8 cellular contexts compared by ENCODE assay signal in genomic region chr11:65479184-65480145, GRCh38. TPM values are rescaled to one million over a fixed set of nuclear protein-coding genes. Genes with fewer than 3 reads are reported as not detected.
DNase-seq lines count a peak whose midpoint lies in the region; ATAC-seq lines count a peak whose summit lies in the region.

No MANE protein-coding gene starts in this region.

- H3K27ac Mint-ChIP-seq in activated naive CD4-positive, alpha-beta T cell treated with anti-CD3 and anti-CD28 coated beads, Interleukin-2, amount 10 ng/mL, durations not matched to agents 7 days and 5 days: peak overlapping the region; percentile 58

- no peak overlapping the region for H3K23ac ChIP-seq in neuronal stem cell (ENCODE audit: low read depth, low read length, poor library complexity)

- peak overlapping the region; percentile 15 for H2BK5ac ChIP-seq in neuronal stem cell (ENCODE audit: low read length)

- peak overlapping the region; percentile 16 for H2AK5ac ChIP-seq in neuronal stem cell (ENCODE audit: low read depth, low read length)

- H3K27me3 Mint-ChIP-seq in activated naive CD4-positive, alpha-beta T cell treated with anti-CD3 and anti-CD28 coated beads, Interleukin-2, amount 10 ng/mL, durations not matched to agents 7 days and 5 days: peaks cover 21% of the 10 kb centered on the region

- H3K27me3 ChIP-seq in SJSA1 (replicated peaks): no peaks in the 10 kb centered on the region
- no peaks in the 10 kb centered on the region for H3K27me3 ChIP-seq in neuronal stem cell (ENCODE audit: control insufficient read depth in 3 of 3, insufficient read depth in 3 of 3, low read depth in 1 of 3, low read length in 3 of 3)

- H4K91ac ChIP-seq in neuronal stem cell (ENCODE audit: low read depth, low read length, poor library complexity): no peak overlapping the region

- H3K4me1 Mint-ChIP-seq in activated naive CD4-positive, alpha-beta T cell treated with anti-CD3 and anti-CD28 coated beads, Interleukin-2, amount 10 ng/mL, durations not matched to agents 7 days and 5 days: peaks cover 25% of the 10 kb centered on the region

- H3K9ac ChIP-seq in neuronal stem cell (ENCODE audit: low read depth, low read length, poor library complexity): no peak overlapping the region

- H4K8ac ChIP-seq in neuronal stem cell (ENCODE audit: low read depth, low read length): no peak overlapping the region

- peak overlapping the region; percentile 10 for H2BK12ac ChIP-seq in neuronal stem cell (ENCODE audit: low read length)

- ATAC-seq in GM18498 (IDR thresholded peaks at IDR 0.05; ENCODE audit: unreplicated experiment): no peak

- H3K4me3 ChIP-seq in SJSA1: no peak overlapping the region
- peak overlapping the region in 1 of 2 donors; percentile 21 for H3K4me3 ChIP-seq in neuronal stem cell (ENCODE audit: low read length in 2 of 2)

- peak overlapping the region; percentile 70 for H2AFZ ChIP-seq in neuronal stem cell (ENCODE audit: low read length)

- H3K4ac ChIP-seq in neuronal stem cell (ENCODE audit: low read length): no peak overlapping the region

- peaks cover 4% of the 10 kb centered on the region for H3K79me1 ChIP-seq in neuronal stem cell (ENCODE audit: low read depth, low read length)

- H3K18ac ChIP-seq in neuronal stem cell (ENCODE audit: low read length): peak overlapping the region; percentile 11

- H3K4me1 ChIP-seq in SJSA1 (replicated peaks): peaks cover 65% of the 10 kb centered on the region
- peaks cover 20 to 24% of the 10 kb centered on the region in 2 donors for H3K4me1 ChIP-seq in neuronal stem cell (ENCODE audit: control insufficient read depth in 2 of 2, insufficient read depth in 1 of 2, low read depth in 1 of 2, low read length in 2 of 2)

- peaks cover 10% of the 10 kb centered on the region for H3K36me3 ChIP-seq in SJSA1
- no peaks in the 10 kb centered on the region for H3K36me3 ChIP-seq in neuronal stem cell (replicated peaks in 1 of 2; ENCODE audit: control insufficient read depth in 2 of 2, insufficient read depth in 2 of 2, low read length in 2 of 2)

- no peak overlapping the region for H2BK120ac ChIP-seq in neuronal stem cell (ENCODE audit: low read depth, low read length)

- peak overlapping the region; percentile 65 for H3K27ac ChIP-seq in SJSA1
- peak overlapping the region; percentile 3 for H3K27ac ChIP-seq in neuronal stem cell (replicated peaks; ENCODE audit: low read length)

- H3K9me3 ChIP-seq in SJSA1 (replicated peaks): no peaks in the 10 kb centered on the region
- no peaks in the 10 kb centered on the region for H3K9me3 ChIP-seq in neuronal stem cell (replicated peaks in 1 of 2; ENCODE audit: control insufficient read depth in 2 of 2, insufficient read depth in 1 of 2, low read depth in 1 of 2, low read length in 2 of 2)

- H3K9me3 Mint-ChIP-seq in activated naive CD4-positive, alpha-beta T cell treated with anti-CD3 and anti-CD28 coated beads, Interleukin-2, amount 10 ng/mL, durations not matched to agents 7 days and 5 days: no peaks in the 10 kb centered on the region

- WGBS in neuronal stem cell (ENCODE audit: extremely low coverage in 2 of 2, insufficient read length in 2 of 2, insufficient replicate concordance in 1 of 2), 2 donors: no CpG with 5 or more reads among the region's 11 CpGs

- H3K14ac ChIP-seq in neuronal stem cell (ENCODE audit: low read length): no peak overlapping the region

- peak overlapping the region; percentile 42 for H3K4me3 Mint-ChIP-seq in activated naive CD4-positive, alpha-beta T cell treated with anti-CD3 and anti-CD28 coated beads, Interleukin-2, amount 10 ng/mL, durations not matched to agents 7 days and 5 days

- peak overlapping the region; percentile 92 for H2BK15ac ChIP-seq in neuronal stem cell (ENCODE audit: low read length)

- H3K4me2 ChIP-seq in neuronal stem cell (ENCODE audit: insufficient read depth, low read length, poor library complexity, severe bottlenecking): peak overlapping the region; percentile 27

- CTCF ChIA-PET in activated naive CD4-positive, alpha-beta T cell treated with anti-CD3 and anti-CD28 coated beads, Interleukin-2, amount 10 ng/mL, durations not matched to agents 7 days and 5 days (lab: Charles Lee): interaction anchor here (0.9 to 4.8 kb wide), 6 partner anchors 10 to 62 kb away, joined by 3 to 36 read pairs (median 10); no protein-coding TSS in a partner anchor

- DNase-seq in activated naive CD4-positive, alpha-beta T cell treated with anti-CD3 and anti-CD28 coated beads, Interleukin-2, amount 10 ng/mL, durations not matched to agents 7 days and 5 days: no peak
- no peak for DNase-seq in activated naive CD4-positive, alpha-beta T cell (lab: John Stamatoyannopoulos, UW)
- DNase-seq in SJSA1 (ENCODE audit: low read depth in 1 of 2, low spot score in 2 of 2) (peak; percentile 86 to 88), fibroblast of gingiva (ENCODE audit: low read depth) (peak; percentile 89), neuronal stem cell (ENCODE audit: low spot score) (no peak), germinal center (ENCODE audit: low spot score) (no peak), NOMO-1 treated with dmso at 0.1 percent for 144 hours (lab: John Stamatoyannopoulos, UW; ENCODE audit: unreplicated experiment) (no peak)

- H3K36me3 Mint-ChIP-seq in activated naive CD4-positive, alpha-beta T cell treated with anti-CD3 and anti-CD28 coated beads, Interleukin-2, amount 10 ng/mL, durations not matched to agents 7 days and 5 days: peaks cover 2% of the 10 kb centered on the region

RNA-seq across cellular contexts. Expression of gene MALAT1, which starts 19.4 kb away (rescaled TPM):
- 1,620 and 2,210 TPM in 2 replicates for total RNA-seq in SJSA1 (2014; rRNA removed; shearing (Covaris generic))
- polyA plus RNA-seq in neuronal stem cell (2013, experiment 1 of 2): 502 TPM
- 539 TPM for polyA plus RNA-seq in neuronal stem cell (2013, experiment 2 of 2)

RNA-seq across cellular contexts. Expression of gene SCYL1, which starts 45.4 kb away (rescaled TPM):
- 103 and 130 TPM in 2 replicates for total RNA-seq in SJSA1 (2014; rRNA removed; shearing (Covaris generic))
- polyA plus RNA-seq in neuronal stem cell (2013, experiment 1 of 2): 43.8 TPM
- polyA plus RNA-seq in neuronal stem cell (2013, experiment 2 of 2): 47.1 TPM

RNA-seq across cellular contexts. Expression of gene NEAT1, which starts 56.9 kb away (rescaled TPM):
- total RNA-seq in SJSA1 (2014; rRNA removed; shearing (Covaris generic)): 6.9 and 12.1 TPM in 2 replicates
- 2.0 TPM for polyA plus RNA-seq in neuronal stem cell (2013, experiment 1 of 2)
- 2.5 TPM for polyA plus RNA-seq in neuronal stem cell (2013, experiment 2 of 2)

Comparison
In these comparisons a context has a peak if more than half of its experiments do, and no peak if none do; other contexts are left out.
1. DNase-seq: peak in SJSA1 (2 of 2) and fibroblast of gingiva (single experiment); none in activated naive CD4-positive, alpha-beta T cell treated with anti-CD3 and anti-CD28 coated beads, Interleukin-2, amount 10 ng/mL, durations not matched to agents 7 days and 5 days (single experiment), activated naive CD4-positive, alpha-beta T cell (0 of 4), neuronal stem cell (single experiment), germinal center (single experiment) and NOMO-1 treated with dmso at 0.1 percent for 144 hours (single experiment).